Comparison of ENCODE assay signal across 8 cellular contexts in the genomic region with DNA sequence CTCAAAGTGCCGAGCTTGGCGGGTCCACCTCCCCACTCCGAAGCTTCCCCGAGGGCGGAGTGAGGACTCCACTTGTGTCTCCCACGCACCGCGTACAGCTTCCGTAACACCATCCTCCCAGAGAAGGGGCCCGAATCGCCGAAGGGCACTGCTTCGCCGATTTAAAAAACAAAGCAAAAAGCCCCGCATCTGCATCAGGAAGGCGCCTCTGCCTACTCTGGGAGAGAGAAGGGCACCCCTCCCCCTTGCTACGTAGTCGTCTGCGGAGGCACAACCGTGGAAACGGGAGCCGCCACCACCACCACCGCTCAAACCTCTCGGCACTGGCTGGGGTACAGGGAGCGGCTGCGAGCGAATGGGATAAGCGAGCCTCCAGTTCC. TPM values are rescaled to one million over a fixed set of nuclear protein-coding genes. Genes with fewer than 3 reads are reported as not detected.
DNase-seq lines count a peak whose midpoint lies in the region; TF ChIP-seq lines count a peak whose summit lies in the region.

No MANE protein-coding gene starts in this region.

- H3K9me3 Mint-ChIP-seq in HFFc6: peaks cover 3% of the 10 kb centered on the region; the same call in 1 of the 2 replicates
- H3K9me3 Mint-ChIP-seq in activated CD4-positive, alpha-beta T cell treated with anti-CD3 and anti-CD28 coated beads, Interleukin-2, amount 10 ng/mL, durations not matched to agents 7 days and 5 days: no peaks in the 10 kb centered on the region

- H3K27me3 ChIP-seq in dorsolateral prefrontal cortex: no peaks in the 10 kb centered on the region

- H3K36me3 Mint-ChIP-seq in HFFc6 (ENCODE audit: low read depth): peaks cover 38% of the 10 kb centered on the region
- peaks cover 38% of the 10 kb centered on the region for H3K36me3 Mint-ChIP-seq in activated CD4-positive, alpha-beta T cell treated with anti-CD3 and anti-CD28 coated beads, Interleukin-2, amount 10 ng/mL, durations not matched to agents 7 days and 5 days (ENCODE audit: low read depth)

- CTCF ChIA-PET in activated CD4-positive, alpha-beta T cell treated with anti-CD3 and anti-CD28 coated beads, Interleukin-2, amount 10 ng/mL, durations not matched to agents 7 days and 5 days (lab: Charles Lee): interaction anchor here (0.5 to 3.0 kb wide), 24 partner anchors 9 to 372 kb away, joined by 3 to 15 read pairs (median 4); partner anchors contain the start of genes PAK2, PIGZ and SENP5

- intact Hi-C loops in dorsolateral prefrontal cortex (cut with DNase I): loop anchor here (1.0 to 10.0 kb wide), 8 partner anchors 73 to 627 kb away; partner anchors contain the start of genes CEP19 (in 2 of the 2), FBXO45 (in 2 of the 2), PIGX (in 2 of the 2) and WDR53 (in 2 of the 2)

- peak overlapping the region; percentile 69 to 100 (median 98) for H3K4me3 ChIP-seq in dorsolateral prefrontal cortex

- H3K4me1 Mint-ChIP-seq in HFFc6 (ENCODE audit: low read depth): peaks cover 59% of the 10 kb centered on the region
- H3K4me1 Mint-ChIP-seq in activated CD4-positive, alpha-beta T cell treated with anti-CD3 and anti-CD28 coated beads, Interleukin-2, amount 10 ng/mL, durations not matched to agents 7 days and 5 days: peaks cover 52% of the 10 kb centered on the region

- peak; percentile 76 for DNase-seq in GM13976 (ENCODE audit: low spot score)
- no peak for DNase-seq in HFFc6
- DNase-seq in NCI-H1092 (lab: John Stamatoyannopoulos, UW): peak; percentile 50
- peak; percentile 60 for DNase-seq in activated CD4-positive, alpha-beta T cell treated with anti-CD3 and anti-CD28 coated beads, Interleukin-2, amount 10 ng/mL, durations not matched to agents 7 days and 5 days
- DNase-seq in dorsolateral prefrontal cortex: peak in 7 of 10 donors; percentile 31 to 76 (median 62)
- peak; percentile 16 for DNase-seq in middle frontal gyrus (ENCODE audit: extremely low spot score, low spot score)
- DNase-seq in stimulated activated CD8-positive, alpha-beta memory T cell treated with anti-CD3 and anti-CD28 coated beads, Interleukin-4, amount 100 ng/mL, for 24 hours (ENCODE audit: low read depth): peak; percentile 55
- DNase-seq in NCI-H1048 (lab: John Stamatoyannopoulos, UW): no peak

- peak overlapping the region; percentile 4 to 98 (median 89) for H3K27ac ChIP-seq in dorsolateral prefrontal cortex

- H3K27me3 Mint-ChIP-seq in HFFc6 (ENCODE audit: insufficient read depth): peaks cover 10% of the 10 kb centered on the region
- H3K27me3 Mint-ChIP-seq in activated CD4-positive, alpha-beta T cell treated with anti-CD3 and anti-CD28 coated beads, Interleukin-2, amount 10 ng/mL, durations not matched to agents 7 days and 5 days: no peaks in the 10 kb centered on the region

- H3K4me3 Mint-ChIP-seq in HFFc6: peak overlapping the region; percentile 97
- H3K4me3 Mint-ChIP-seq in activated CD4-positive, alpha-beta T cell treated with anti-CD3 and anti-CD28 coated beads, Interleukin-2, amount 10 ng/mL, durations not matched to agents 7 days and 5 days: peak overlapping the region; percentile 94

- peak overlapping the region; percentile 96 for H3K27ac Mint-ChIP-seq in HFFc6
- H3K27ac Mint-ChIP-seq in activated CD4-positive, alpha-beta T cell treated with anti-CD3 and anti-CD28 coated beads, Interleukin-2, amount 10 ng/mL, durations not matched to agents 7 days and 5 days: peak overlapping the region; percentile 96

- in situ Hi-C loops in GM13976 (cut with MboI; ENCODE audit: low sequenced_read_pairs, unreplicated experiment): no loop called here

- no peak for TF ChIP-seq CTCF in GM13976 (IDR thresholded peaks at IDR 0.05; ENCODE audit: borderline replicate concordance, control extremely low read depth, extremely low read depth, insufficient read depth, missing control alignments)
- no peak for TF ChIP-seq CTCF in HFFc6 (IDR thresholded peaks at IDR 0.05)
- TF ChIP-seq CTCF in dorsolateral prefrontal cortex (IDR thresholded peaks at IDR 0.05 in 54 of 56, conservative IDR thresholded peaks at IDR 0.05 in 2 of 56; ENCODE audit: low read depth in 1 of 56, partially characterized antibody in 56 of 56): no peak

- POLR2A ChIA-PET in activated CD4-positive, alpha-beta T cell treated with anti-CD3 and anti-CD28 coated beads, Interleukin-2, amount 10 ng/mL, durations not matched to agents 7 days and 5 days (lab: Charles Lee): no interaction called here

RNA-seq across cellular contexts. Expression of gene NCBP2, which starts 0.5 kb away (rescaled TPM):
- total RNA-seq in HFFc6 (2021; fragmentation: NEBNext Ultra II Directional; extraction: Animal tissue kit (Norgen Biotek cat#: 25700)): 10 to 100 TPM; 73.6 to 82.2 (median 76.3) TPM
- total RNA-seq in activated CD4-positive, alpha-beta T cell treated with anti-CD3 and anti-CD28 coated beads, Interleukin-2, amount 10 ng/mL, durations not matched to agents 7 days and 5 days: 10 to 100 TPM; 53.4 to 57.1 TPM
- 10 to 100 TPM; 29.7 to 67.3 (median 53.4) TPM for total RNA-seq in dorsolateral prefrontal cortex

RNA-seq across cellular contexts. Expression of gene PIGZ, which starts 26.8 kb away (rescaled TPM):
- total RNA-seq in HFFc6 (2021; fragmentation: NEBNext Ultra II Directional; extraction: Animal tissue kit (Norgen Biotek cat#: 25700)): 1 to 10 TPM; 2.9 to 4.3 (median 3.7) TPM
- 1 to 10 TPM; 2.6 to 2.7 TPM for total RNA-seq in activated CD4-positive, alpha-beta T cell treated with anti-CD3 and anti-CD28 coated beads, Interleukin-2, amount 10 ng/mL, durations not matched to agents 7 days and 5 days
- 10 to 100 TPM in 119 of 120 experiments, 1 to 10 TPM in 1; 8.0 to 29.8 (median 19.6) TPM for total RNA-seq in dorsolateral prefrontal cortex

Comparison
In these comparisons a context has a peak if more than half of its experiments do, and no peak if none do; other contexts are left out.
1. DNase-seq: peak in GM13976 (single experiment), NCI-H1092 (single experiment), activated CD4-positive, alpha-beta T cell treated with anti-CD3 and anti-CD28 coated beads, Interleukin-2, amount 10 ng/mL, durations not matched to agents 7 days and 5 days (single experiment), dorsolateral prefrontal cortex (7 of 10), middle frontal gyrus (single experiment) and stimulated activated CD8-positive, alpha-beta memory T cell treated with anti-CD3 and anti-CD28 coated beads, Interleukin-4, amount 100 ng/mL, for 24 hours (single experiment); none in HFFc6 (single experiment) and NCI-H1048 (single experiment).